In genomic region chr7:73683056-73683915, GRCh38 we compare ENCODE assay signal across 1 cellular context.
TF ChIP-seq lines count a peak whose summit lies in the region.

Gene BUD23 (plus strand): TSS chr7:73683597. CDS start chr7:73683626, 29 bp downstream.
Gene DNAJC30 (minus strand): TSS chr7:73683453. CDS start chr7:73683423, 30 bp downstream.

TF ChIP-seq in K562, 482 proteins besides CTCF, POLR2A, EP300 and RAD21 (continued from another document and continues in another):
- no peak for TF ChIP-seq PRDM10 (IDR thresholded peaks at IDR 0.05; ENCODE audit: partially characterized antibody)
- 0 out of 2 replicates have a peak, but pooled peaks have one; percentile 62 for TF ChIP-seq THAP12 (CRISPR knock-in tag; IDR thresholded peaks at IDR 0.05)
- TF ChIP-seq TAF7 (tag; IDR thresholded peaks at IDR 0.05) = peak; percentile 59
- TF ChIP-seq POLR2G (IDR thresholded peaks at IDR 0.05; ENCODE audit: low read depth, low read length) = peak; percentile 99
- TF ChIP-seq SRSF7 (optimal IDR thresholded peaks at IDR 0.05; ENCODE audit: low read depth, low read length) = no peak
- no peak for TF ChIP-seq MED1 (CRISPR knock-in tag; IDR thresholded peaks at IDR 0.05; ENCODE audit: borderline replicate concordance)
- no peak for TF ChIP-seq LEF1 (IDR thresholded peaks at IDR 0.05)
- no peak for TF ChIP-seq NR2F6 (CRISPR knock-in tag; IDR thresholded peaks at IDR 0.05)
- TF ChIP-seq TARDBP (IDR thresholded peaks at IDR 0.05) = no peak
- TF ChIP-seq CHCHD3 (CRISPR knock-in tag; IDR thresholded peaks at IDR 0.05) = no peak
- peak; percentile 91 for TF ChIP-seq TAF9B (IDR thresholded peaks at IDR 0.05; ENCODE audit: partially characterized antibody)
- no peak for TF ChIP-seq FOXK1 (CRISPR knock-in tag; IDR thresholded peaks at IDR 0.05; ENCODE audit: borderline replicate concordance)
- no peak for TF ChIP-seq ZZZ3 (IDR thresholded peaks at IDR 0.05)
- no peak for TF ChIP-seq TAL1 (IDR thresholded peaks at IDR 0.05)
- no peak for TF ChIP-seq IRF1 (CRISPR knock-in tag; IDR thresholded peaks at IDR 0.05; ENCODE audit: borderline replicate concordance)
- TF ChIP-seq ZNF717 (CRISPR knock-in tag; IDR thresholded peaks at IDR 0.05) = no peak
- 0 out of 2 replicates have a peak, but pooled peaks have one; percentile 36 for TF ChIP-seq REST (CRISPR knock-in tag; IDR thresholded peaks at IDR 0.05; ENCODE audit: low read depth)
- TF ChIP-seq SPI1 (IDR thresholded peaks at IDR 0.05; ENCODE audit: borderline replicate concordance, low read depth, low read length) = no peak
- TF ChIP-seq MAFK (IDR thresholded peaks at IDR 0.05; ENCODE audit: low read length) = no peak
- TF ChIP-seq NELFE (IDR thresholded peaks at IDR 0.05; ENCODE audit: insufficient read depth, insufficient read length) = peak; percentile 79
- TF ChIP-seq FOXK2 (conservative IDR thresholded peaks at IDR 0.05 in 1 of 2, IDR thresholded peaks at IDR 0.05 in 1 of 2; ENCODE audit: low read depth in 2 of 2) = peak; percentile 88 to 93
- no peak for TF ChIP-seq STAT5A (IDR thresholded peaks at IDR 0.05; ENCODE audit: borderline replicate concordance, low read length)
- TF ChIP-seq ZNF639 (CRISPR knock-in tag; conservative IDR thresholded peaks at IDR 0.05 in 1 of 2, IDR thresholded peaks at IDR 0.05 in 1 of 2) = no peak
- no peak for TF ChIP-seq ATF6 (CRISPR knock-in tag; IDR thresholded peaks at IDR 0.05)
- TF ChIP-seq XRCC4 (IDR thresholded peaks at IDR 0.05; ENCODE audit: extremely low read depth, insufficient read depth, insufficient read length) = no peak
- no peak for TF ChIP-seq PYGO2 (tag; IDR thresholded peaks at IDR 0.05)
- no peak for TF ChIP-seq HMG20A (CRISPR knock-in tag; conservative IDR thresholded peaks at IDR 0.05)
- peak; percentile 95 for TF ChIP-seq RBFOX2 (IDR thresholded peaks at IDR 0.05; ENCODE audit: low read depth, low read length)
- no peak for TF ChIP-seq POLR2AphosphoS2 (IDR thresholded peaks at IDR 0.05; ENCODE audit: low read length)
- no peak for TF ChIP-seq XRCC3 (IDR thresholded peaks at IDR 0.05)
- TF ChIP-seq ZNF282 (CRISPR knock-in tag; IDR thresholded peaks at IDR 0.05) = no peak
- no peak for TF ChIP-seq FOXJ3 (CRISPR knock-in tag; IDR thresholded peaks at IDR 0.05)
- TF ChIP-seq E2F6 (IDR thresholded peaks at IDR 0.05; ENCODE audit: borderline replicate concordance in 1 of 2, extremely low read depth in 1 of 2, insufficient read depth in 1 of 2, insufficient read length in 1 of 2, low read depth in 1 of 2, low read length in 1 of 2, poor library complexity in 1 of 2, severe bottlenecking in 1 of 2) = peak; percentile 17 to 44
- TF ChIP-seq SP2 (IDR thresholded peaks at IDR 0.05; ENCODE audit: extremely low read depth, low read depth, low read length, poor library complexity, severe bottlenecking) = peak; percentile 53
- TF ChIP-seq ZNF280A (IDR thresholded peaks at IDR 0.05; ENCODE audit: low read depth, partially characterized antibody) = no peak
- TF ChIP-seq ZKSCAN3 (CRISPR knock-in tag; IDR thresholded peaks at IDR 0.05) = no peak
- TF ChIP-seq HEY1 (CRISPR knock-in tag; IDR thresholded peaks at IDR 0.05; ENCODE audit: borderline replicate concordance) = no peak; the same call in 1 of the 2 replicates
- no peak for TF ChIP-seq ZNF584 (CRISPR knock-in tag; IDR thresholded peaks at IDR 0.05; ENCODE audit: low read depth)
- 0 out of 2 replicates have a peak, but pooled peaks have one; percentile 15 for TF ChIP-seq ZFP1 (CRISPR knock-in tag; IDR thresholded peaks at IDR 0.05)
- TF ChIP-seq ZNF586 (CRISPR knock-in tag; conservative IDR thresholded peaks at IDR 0.05) = no peak
- TF ChIP-seq ATF2 (CRISPR knock-in tag; IDR thresholded peaks at IDR 0.05) = no peak
- TF ChIP-seq PATZ1 (CRISPR knock-in tag; IDR thresholded peaks at IDR 0.05; ENCODE audit: borderline replicate concordance) = no peak
